Comparison of ENCODE assay signal across 28 cellular contexts in genomic region chr19:54607782-54608150, GRCh38. TPM values are rescaled to one million over a fixed set of nuclear protein-coding genes. Genes with fewer than 3 reads are reported as not detected.
"Had no signal": no experiment of that assay in that cellular context is flagged by ENCODE, and none has a peak within 500 bp of the region (broad histone marks: within the 10 kb centered on the region; RNA-seq: fewer than 3 reads in every experiment).

No MANE protein-coding gene starts in this region.

- H3K4me2 ChIP-seq: neural progenitor cell had no signal

- H3K36me3 ChIP-seq: colonic mucosa, esophagus muscularis mucosa, neural progenitor cell, sigmoid colon, stomach, thyroid gland, vagina had no signal

- H3K9ac ChIP-seq: neural progenitor cell had no signal

- H3K4me3 ChIP-seq: colonic mucosa, esophagus muscularis mucosa, lung, neural progenitor cell, psoas muscle, sigmoid colon, stomach, thyroid gland, vagina had no signal

- H3K9me3 ChIP-seq: colonic mucosa, psoas muscle, thyroid gland, vagina had no signal

- H3K27me3 ChIP-seq: colonic mucosa, foreskin keratinocyte, neural progenitor cell, sigmoid colon, thyroid gland, vagina had no signal

- H2AFZ ChIP-seq: neural progenitor cell had no signal

- FAIRE-seq: endothelial cell of umbilical vein had no signal

- ATAC-seq: foreskin keratinocyte, psoas muscle had no signal

- H3K27ac ChIP-seq: colonic mucosa, esophagus muscularis mucosa, foreskin keratinocyte, neural progenitor cell, psoas muscle, sigmoid colon, stomach, thyroid gland, vagina had no signal

- DNase-seq: colonic mucosa; dermis blood vessel endothelial cell; effector memory CD4-positive, alpha-beta T cell; foreskin keratinocyte; hypothalamus; immature natural killer cell; islet precursor cell; left ventricle myocardium superior; psoas muscle; right cardiac atrium; sigmoid colon; stimulated activated CD4-positive, alpha-beta T cell treated with anti-CD3 and anti-CD28 coated beads, Interleukin-4, amount 100 ng/mL, for 4 hours; stimulated activated naive CD4-positive, alpha-beta T cell treated with Interleukin-2 at 50 U/mL for 16 hours; thyroid gland; trophoblast cell had no signal

- H3K4me1 ChIP-seq: colonic mucosa, esophagus muscularis mucosa, foreskin keratinocyte, neural progenitor cell, psoas muscle, sigmoid colon, stomach, thyroid gland, vagina had no signal

RNA-seq across cellular contexts. Expression of gene LILRA1, which starts 14.3 kb away (rescaled TPM):
- total RNA-seq: chondrocyte, dermis blood vessel endothelial cell, endothelial cell of umbilical vein, epithelial cell of proximal tubule, fibroblast of lung, foreskin keratinocyte, osteoblast, renal cortical epithelial cell, skeletal muscle tissue, stomach had no signal
- polyA plus RNA-seq: endothelial cell of umbilical vein, fibroblast of lung, foreskin keratinocyte had no signal

RNA-seq across cellular contexts. Expression of gene LILRB1, which starts 22.5 kb away (rescaled TPM):
- total RNA-seq: chondrocyte, dermis blood vessel endothelial cell, endothelial cell of umbilical vein, epithelial cell of proximal tubule, fibroblast of lung, foreskin keratinocyte, osteoblast, renal cortical epithelial cell had no signal
- polyA plus RNA-seq: endothelial cell of umbilical vein, fibroblast of lung, foreskin keratinocyte had no signal

RNA-seq across cellular contexts. Expression of gene LILRA2, which starts 34.2 kb away (rescaled TPM):
- total RNA-seq: chondrocyte, dermis blood vessel endothelial cell, endothelial cell of umbilical vein, epithelial cell of proximal tubule, fibroblast of lung, foreskin keratinocyte, osteoblast, renal cortical epithelial cell, temporal lobe, vagina had no signal
- polyA plus RNA-seq: endothelial cell of umbilical vein, fibroblast of lung, foreskin keratinocyte had no signal

RNA-seq across cellular contexts. Expression of gene LILRB4, which starts 55.0 kb away (rescaled TPM):
- total RNA-seq: chondrocyte, dermis blood vessel endothelial cell, endothelial cell of umbilical vein, epithelial cell of proximal tubule, fibroblast of lung, foreskin keratinocyte, renal cortical epithelial cell had no signal
- polyA plus RNA-seq: endothelial cell of umbilical vein, fibroblast of lung, foreskin keratinocyte had no signal
